Comparison of ENCODE assay signal across 19 cellular contexts in genomic region chr15:46077220-46077619, GRCh38.
"Had no signal": no experiment of that assay in that cellular context is flagged by ENCODE, and none has a peak within 500 bp of the region (broad histone marks: within the 10 kb centered on the region; RNA-seq: fewer than 3 reads in every experiment).

No MANE protein-coding gene starts in this region.

- H3K9me3 ChIP-seq: colonic mucosa, lower lobe of right lung, prostate gland, spleen, testis, tibial artery had no signal

- DNase-seq: colonic mucosa; effector CD8-positive, alpha-beta T cell; hypothalamus; left ventricle myocardium superior; lower lobe of right lung; naive B cell; right cardiac atrium; spleen; stimulated activated CD4-positive, alpha-beta T cell treated with anti-CD3 and anti-CD28 coated beads, Interleukin-4, amount 100 ng/mL, for 4 hours; stimulated activated naive CD8-positive, alpha-beta T cell treated with anti-CD3 and anti-CD28 coated beads, Interleukin-15, Interleukin-2, amounts not matched to agents 100 U/mL and 50 U/mL, for 24 hours; substantia nigra; testis; tibial artery had no signal

- H3K4me3 ChIP-seq: colonic mucosa, lower lobe of right lung, prostate gland, skin epidermis, spleen, testis, tibial artery had no signal

- FAIRE-seq: endothelial cell of umbilical vein, frontal cortex, keratinocyte, urothelium cell line had no signal

- H3K27ac ChIP-seq: colonic mucosa, lower lobe of right lung, prostate gland, skin epidermis, spleen, testis, tibial artery had no signal

- H3K4me1 ChIP-seq: colonic mucosa, lower lobe of right lung, prostate gland, spleen, testis, tibial artery had no signal

- H3K27me3 ChIP-seq: colonic mucosa, spleen, testis, tibial artery had no signal

- H3K36me3 ChIP-seq: colonic mucosa, lower lobe of right lung, prostate gland, spleen, tibial artery had no signal
